ENCODE assay signal across 1 cellular context in genomic region chr1:53238197-53239155, GRCh38.
TF ChIP-seq lines count a peak whose summit lies in the region.

MAGOH (minus strand) TSS chr1:53238518; CDS start chr1:53238448, 70 bp downstream.

TF ChIP-seq in K562, 482 proteins besides CTCF, POLR2A, EP300 and RAD21 (continued from another document and continues in another):
- TF ChIP-seq ARID4B (CRISPR knock-in tag; IDR thresholded peaks at IDR 0.05) = peak; percentile 86
- peak; percentile 74 for TF ChIP-seq KLF1 (tag; IDR thresholded peaks at IDR 0.05)
- peak; percentile 7; the same call in 1 of the 2 replicates for TF ChIP-seq FOSL1 (tag; conservative IDR thresholded peaks at IDR 0.05)
- TF ChIP-seq TBP (optimal IDR thresholded peaks at IDR 0.05; ENCODE audit: low read depth, low read length) = peak; percentile 77
- peak; percentile 87 for TF ChIP-seq HMGN3 (IDR thresholded peaks at IDR 0.05; ENCODE audit: borderline replicate concordance, extremely low read depth, insufficient read length, low read depth, low read length)
- TF ChIP-seq CREBBP (IDR thresholded peaks at IDR 0.05; ENCODE audit: low read depth, low read length) = no peak
- peak; percentile 55; the same call in 1 of the 2 replicates for TF ChIP-seq GATAD2B (IDR thresholded peaks at IDR 0.05; ENCODE audit: borderline replicate concordance)
- peak; percentile 86 for TF ChIP-seq RNF2 (IDR thresholded peaks at IDR 0.05)
- TF ChIP-seq ZNF695 (CRISPR knock-in tag; IDR thresholded peaks at IDR 0.05) = no peak
- TF ChIP-seq THRAP3 (IDR thresholded peaks at IDR 0.05; ENCODE audit: borderline replicate concordance) = peak; percentile 95; the same call in 1 of the 2 replicates
- TF ChIP-seq POLR2AphosphoS2 (IDR thresholded peaks at IDR 0.05; ENCODE audit: low read length) = peak; percentile 61; the same call in 1 of the 2 replicates
- no peak for TF ChIP-seq ZNF584 (CRISPR knock-in tag; IDR thresholded peaks at IDR 0.05; ENCODE audit: low read depth)
- TF ChIP-seq SMAD4 (CRISPR knock-in tag; conservative IDR thresholded peaks at IDR 0.05) = peak; percentile 64; the same call in 1 of the 2 replicates
- 0 out of 4 replicates have a peak, but pooled peaks of 1 of the 2 experiments have one; percentile 37 for TF ChIP-seq ARNT (IDR thresholded peaks at IDR 0.05)
- TF ChIP-seq HDAC1 (IDR thresholded peaks at IDR 0.05) = peak in 1 of 2 experiments; percentile 96; a peak in 2 of 4 replicates
- peak; percentile 91 for TF ChIP-seq ELF2 (CRISPR knock-in tag; IDR thresholded peaks at IDR 0.05)
- TF ChIP-seq RB1 (IDR thresholded peaks at IDR 0.05; ENCODE audit: low read depth) = peak; percentile 85; the same call in 1 of the 2 replicates
- peak; percentile 48; the same call in 1 of the 2 replicates for TF ChIP-seq CC2D1A (IDR thresholded peaks at IDR 0.05)
- no peak for TF ChIP-seq USF2 (CRISPR knock-in tag; IDR thresholded peaks at IDR 0.05)
- TF ChIP-seq NFIC (IDR thresholded peaks at IDR 0.05) = peak; percentile 34
- peak; percentile 97 for TF ChIP-seq ATF7 (IDR thresholded peaks at IDR 0.05)
- peak; percentile 93 for TF ChIP-seq POLR2AphosphoS5 (IDR thresholded peaks at IDR 0.05; ENCODE audit: control insufficient read depth, insufficient read depth, low read depth, low read length)
- TF ChIP-seq RBM22 (IDR thresholded peaks at IDR 0.05; ENCODE audit: low read depth, low read length, poor library complexity, severe bottlenecking) = peak; percentile 66
- TF ChIP-seq HMBOX1 (IDR thresholded peaks at IDR 0.05) = peak; percentile 70; the same call in 1 of the 2 replicates
- peak; percentile 86 for TF ChIP-seq GMEB1 (CRISPR knock-in tag; IDR thresholded peaks at IDR 0.05)
- TF ChIP-seq ATF3 (IDR thresholded peaks at IDR 0.05) = peak; percentile 90
- TF ChIP-seq ATF3 (CRISPR knock-in tag; conservative IDR thresholded peaks at IDR 0.05) = no peak
- 0 out of 2 replicates have a peak, but pooled peaks have one; percentile 8 for TF ChIP-seq CAMTA2 (CRISPR knock-in tag; conservative IDR thresholded peaks at IDR 0.05)
- no peak for TF ChIP-seq NR4A1 (CRISPR knock-in tag; IDR thresholded peaks at IDR 0.05)
- 0 out of 2 replicates have a peak, but pooled peaks have one; percentile 34 for TF ChIP-seq NR4A1 (tag; IDR thresholded peaks at IDR 0.05)
- TF ChIP-seq MGA (IDR thresholded peaks at IDR 0.05) = peak; percentile 64
- TF ChIP-seq ZNF830 (CRISPR knock-in tag; IDR thresholded peaks at IDR 0.05) = 0 out of 2 replicates have a peak, but pooled peaks have one; percentile 20
- peak; percentile 10; the same call in 1 of the 2 replicates for TF ChIP-seq CHAMP1 (IDR thresholded peaks at IDR 0.05)
- TF ChIP-seq CCNT2 (IDR thresholded peaks at IDR 0.05; ENCODE audit: borderline replicate concordance, extremely low read depth, insufficient read length, low read depth, low read length) = peak; percentile 49
- TF ChIP-seq COPS2 (conservative IDR thresholded peaks at IDR 0.05) = no peak
- TF ChIP-seq ZNF263 (CRISPR knock-in tag; IDR thresholded peaks at IDR 0.05; ENCODE audit: borderline replicate concordance) = peak; percentile 32; the same call in 1 of the 2 replicates
- 0 out of 2 replicates have a peak, but pooled peaks have one; percentile 47 for TF ChIP-seq ZNF143 (CRISPR knock-in tag; IDR thresholded peaks at IDR 0.05)
